9 cellular contexts compared by ENCODE assay signal in the genomic region with DNA sequence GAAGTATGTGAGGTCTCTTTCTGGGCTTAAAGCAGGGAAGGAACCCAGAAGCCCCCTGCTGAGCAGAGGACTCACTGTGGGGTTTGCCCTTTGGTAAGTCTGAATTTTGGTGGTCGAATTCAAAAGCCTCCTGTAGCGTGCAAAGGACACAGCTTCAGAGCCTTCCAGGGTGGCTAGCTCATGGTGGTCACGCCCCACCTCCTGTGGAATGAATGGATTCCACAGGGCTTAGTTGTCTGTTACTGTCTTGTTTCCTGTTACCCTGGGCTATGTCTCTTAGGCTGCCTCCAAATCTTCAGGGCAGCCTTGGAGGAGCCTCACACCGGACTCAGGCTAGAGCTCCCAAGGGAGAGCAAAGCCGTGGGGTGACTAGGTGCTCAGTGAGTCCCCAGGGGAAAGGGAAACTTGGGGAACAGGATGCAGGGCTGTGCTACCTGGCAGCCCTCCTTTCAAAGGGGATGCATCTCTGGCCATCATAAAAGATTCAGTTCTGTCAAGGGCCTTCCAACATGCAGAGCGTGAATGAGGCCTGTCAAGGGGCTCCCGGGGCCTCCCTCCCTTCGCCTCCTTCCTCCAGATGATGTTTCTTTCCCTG.
A peak's percentile ranks its signal among the peaks of the same experiment; 100 is the strongest.
DNase-seq lines count a peak whose midpoint lies in the region; ATAC-seq lines count a peak whose summit lies in the region.
"Had no signal": no experiment of that assay in that cellular context is flagged by ENCODE, and none has a peak within 500 bp of the region (broad histone marks: within the 10 kb centered on the region; RNA-seq: fewer than 3 reads in every experiment).

No MANE protein-coding gene starts in this region.

- DNase-seq in GM04504 (ENCODE audit: low read depth) (peak; percentile 64), T1000 (lab: John Stamatoyannopoulos, UW) (peak; percentile 72), kidney glomerular epithelial cell (lab: John Stamatoyannopoulos, UW) (peak; percentile 70), anterior cingulate cortex (lab: John Stamatoyannopoulos, UW) (no peak), NCI-H2081 (lab: John Stamatoyannopoulos, UW) (no peak), NCI-H1417 (lab: John Stamatoyannopoulos, UW) (no peak)
- no peak for DNase-seq in naive thymus-derived CD4-positive, alpha-beta T cell

- H3K9me3 ChIP-seq in naive thymus-derived CD4-positive, alpha-beta T cell (ENCODE audit: control insufficient read depth in 2 of 3, low read length in 3 of 3): no peaks in the 10 kb centered on the region
- H3K9me3 ChIP-seq: uterus had no signal

- POLR2A ChIA-PET in naive thymus-derived CD4-positive, alpha-beta T cell (lab: Charles Lee): no interaction called here

- no peaks in the 10 kb centered on the region for H3K36me3 ChIP-seq in naive thymus-derived CD4-positive, alpha-beta T cell (ENCODE audit: control insufficient read depth in 2 of 3, insufficient read depth in 3 of 3, low read length in 3 of 3)
- H3K36me3 ChIP-seq: uterus had no signal

- no peak overlapping the region for H3K4me3 ChIP-seq in naive thymus-derived CD4-positive, alpha-beta T cell (ENCODE audit: low read length)

- CTCF ChIA-PET in naive thymus-derived CD4-positive, alpha-beta T cell (lab: Charles Lee): interaction anchor here (0.7 to 7.5 kb wide), 9 partner anchors 8 to 1839 kb away, joined by 3 to 129 read pairs (median 4); no protein-coding TSS in a partner anchor

- H3K9me3 Mint-ChIP-seq in naive thymus-derived CD4-positive, alpha-beta T cell: no peaks in the 10 kb centered on the region

- no peak overlapping the region for H3K27ac ChIP-seq in naive thymus-derived CD4-positive, alpha-beta T cell (ENCODE audit: low read depth, low read length)
- H3K27ac ChIP-seq: uterus had no signal

- peaks cover 0 to 3% of the 10 kb centered on the region in 2 donors for H3K27me3 ChIP-seq in naive thymus-derived CD4-positive, alpha-beta T cell (ENCODE audit: control insufficient read depth in 2 of 2, insufficient read depth in 2 of 2, low read length in 2 of 2)
- H3K27me3 ChIP-seq: uterus had no signal

- H3K27ac Mint-ChIP-seq in naive thymus-derived CD4-positive, alpha-beta T cell: no peak overlapping the region

- H3K27me3 Mint-ChIP-seq in naive thymus-derived CD4-positive, alpha-beta T cell: peaks cover 20 to 27% (median 23%) of the 10 kb centered on the region in 5 donors

- H3K4me1 Mint-ChIP-seq in naive thymus-derived CD4-positive, alpha-beta T cell: peaks cover 6 to 18% (median 13%) of the 10 kb centered on the region in 7 donors

- peak overlapping the region in 3 of 10 donors; percentile 37 to 70 (median 60) for H3K4me3 Mint-ChIP-seq in naive thymus-derived CD4-positive, alpha-beta T cell

- H3K4me1 ChIP-seq in naive thymus-derived CD4-positive, alpha-beta T cell (ENCODE audit: control insufficient read depth in 2 of 2, insufficient read depth in 2 of 2, low read length in 2 of 2): peaks cover 4 to 7% of the 10 kb centered on the region in 2 donors
- H3K4me1 ChIP-seq: uterus had no signal

- no peaks in the 10 kb centered on the region for H3K36me3 Mint-ChIP-seq in naive thymus-derived CD4-positive, alpha-beta T cell

- intact Hi-C loops in naive thymus-derived CD4-positive, alpha-beta T cell (cut with micrococcal nuclease): loop anchor here (1.0 to 5.0 kb wide), 5 partner anchors 176 to 1837 kb away; a partner anchor contains a TSS

- peak; percentile 2 for ATAC-seq in HG02623 (IDR thresholded peaks at IDR 0.05; ENCODE audit: unreplicated experiment)
- ATAC-seq in naive thymus-derived CD4-positive, alpha-beta T cell: no peak

Comparison
In these comparisons a context has a peak if more than half of its experiments do, and no peak if none do; other contexts are left out.
1. DNase-seq: peak in GM04504 (single experiment), T1000 (single experiment) and kidney glomerular epithelial cell (single experiment); none in anterior cingulate cortex (0 of 58), NCI-H2081 (0 of 2), naive thymus-derived CD4-positive, alpha-beta T cell (0 of 9) and NCI-H1417 (0 of 3).